In genomic region chr1:248825909-248826760, GRCh38 we compare ENCODE assay signal across 1 cellular context.
TF ChIP-seq lines count a peak whose summit lies in the region.

Gene SH3BP5L (minus strand): TSS chr1:248825915. CDS start chr1:248824935, 980 bp downstream.

TF ChIP-seq in A549, 52 proteins besides CTCF, POLR2A, EP300 and RAD21 (continued from another document):
- peak; percentile 77 for TF ChIP-seq MAX (IDR thresholded peaks at IDR 0.05)
- TF ChIP-seq RCOR1 (IDR thresholded peaks at IDR 0.05; ENCODE audit: low read depth, low read length) = no peak
- no peak for TF ChIP-seq FOXS1 (CRISPR knock-in tag; IDR thresholded peaks at IDR 0.05)
- no peak for TF ChIP-seq ZC3H11A (IDR thresholded peaks at IDR 0.05)
- no peak for TF ChIP-seq CHD4 (IDR thresholded peaks at IDR 0.05; ENCODE audit: borderline replicate concordance)
- TF ChIP-seq, protein P1, sequence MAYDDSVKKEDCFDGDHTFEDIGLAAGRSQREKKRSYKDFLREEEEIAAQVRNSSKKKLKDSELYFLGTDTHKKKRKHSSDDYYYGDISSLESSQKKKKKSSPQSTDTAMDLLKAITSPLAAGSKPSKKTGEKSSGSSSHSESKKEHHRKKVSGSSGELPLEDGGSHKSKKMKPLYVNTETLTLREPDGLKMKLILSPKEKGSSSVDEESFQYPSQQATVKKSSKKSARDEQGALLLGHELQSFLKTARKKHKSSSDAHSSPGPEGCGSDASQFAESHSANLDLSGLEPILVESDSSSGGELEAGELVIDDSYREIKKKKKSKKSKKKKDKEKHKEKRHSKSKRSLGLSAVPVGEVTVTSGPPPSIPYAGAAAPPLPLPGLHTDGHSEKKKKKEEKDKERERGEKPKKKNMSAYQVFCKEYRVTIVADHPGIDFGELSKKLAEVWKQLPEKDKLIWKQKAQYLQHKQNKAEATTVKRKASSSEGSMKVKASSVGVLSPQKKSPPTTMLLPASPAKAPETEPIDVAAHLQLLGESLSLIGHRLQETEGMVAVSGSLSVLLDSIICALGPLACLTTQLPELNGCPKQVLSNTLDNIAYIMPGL (CRISPR knock-in tag; IDR thresholded peaks at IDR 0.05; ENCODE audit: borderline replicate concordance) = peak; percentile 87
- no peak for TF ChIP-seq NR3C1 (IDR thresholded peaks at IDR 0.05)
- TF ChIP-seq CHD2 (IDR thresholded peaks at IDR 0.05; ENCODE audit: low read length, partially characterized antibody) = no peak
- TF ChIP-seq PBX3 (IDR thresholded peaks at IDR 0.05) = no peak
- TF ChIP-seq ZFP36 (IDR thresholded peaks at IDR 0.05; ENCODE audit: borderline replicate concordance, partially characterized antibody) = peak; percentile 4
- TF ChIP-seq POLR2AphosphoS2 (conservative IDR thresholded peaks at IDR 0.05; ENCODE audit: low read length) = no peak
- TF ChIP-seq MAFK (IDR thresholded peaks at IDR 0.05; ENCODE audit: partially characterized antibody) = no peak
- no peak for TF ChIP-seq FOSB (CRISPR knock-in tag; IDR thresholded peaks at IDR 0.05)
- no peak for TF ChIP-seq TFCP2L1 (CRISPR knock-in tag; IDR thresholded peaks at IDR 0.05)
- peak; percentile 35; the same call in 1 of the 3 replicates for TF ChIP-seq BCL3 (IDR thresholded peaks at IDR 0.05)
- no peak for TF ChIP-seq REST (IDR thresholded peaks at IDR 0.05)
- no peak for TF ChIP-seq ELK1 (IDR thresholded peaks at IDR 0.05; ENCODE audit: low read depth, low read length)
- 0 out of 2 replicates have a peak, but pooled peaks have one; percentile 77 for TF ChIP-seq MAZ (IDR thresholded peaks at IDR 0.05; ENCODE audit: borderline replicate concordance, low read depth, low read length)
